Comparison of ENCODE assay signal across 1 cellular context in the genomic region with DNA sequence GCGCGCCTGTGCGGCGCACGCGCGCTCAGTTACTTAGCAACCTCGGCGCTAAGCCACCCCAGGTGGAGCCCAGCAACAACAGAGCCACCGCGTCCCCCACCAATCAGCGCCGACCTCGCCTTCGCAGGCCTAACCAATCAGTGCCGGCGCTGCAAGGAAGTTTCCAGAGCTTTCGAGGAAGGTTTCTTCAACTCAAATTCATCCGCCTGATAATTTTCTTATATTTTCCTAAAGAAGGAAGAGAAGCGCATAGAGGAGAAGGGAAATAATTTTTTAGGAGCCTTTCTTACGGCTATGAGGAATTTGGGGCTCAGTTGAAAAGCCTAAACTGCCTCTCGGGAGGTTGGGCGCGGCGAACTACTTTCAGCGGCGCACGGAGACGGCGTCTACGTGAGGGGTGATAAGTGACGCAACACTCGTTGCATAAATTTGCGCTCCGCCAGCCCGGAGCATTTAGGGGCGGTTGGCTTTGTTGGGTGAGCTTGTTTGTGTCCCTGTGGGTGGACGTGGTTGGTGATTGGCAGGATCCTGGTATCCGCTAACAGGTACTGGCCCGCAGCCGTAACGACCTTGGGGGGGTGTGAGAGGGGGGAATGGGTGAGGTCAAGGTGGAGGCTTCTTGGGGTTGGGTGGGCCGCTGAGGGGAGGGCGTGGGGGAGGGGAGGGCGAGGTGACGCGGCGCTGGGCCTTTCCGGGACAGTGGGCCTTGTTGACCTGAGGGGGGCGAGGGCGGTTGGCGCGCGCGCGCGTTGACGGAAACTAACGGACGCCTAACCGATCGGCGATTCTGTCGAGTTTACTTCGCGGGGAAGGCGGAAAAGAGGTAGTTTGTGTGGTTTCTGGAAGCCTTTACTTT.
TF ChIP-seq lines count a peak whose summit lies in the region.

A gene (plus strand): TSS at position 452 of the 856 bp plus-strand sequence. CDS start 817 bp downstream, outside the sequence.

TF ChIP-seq in HepG2, 621 proteins besides CTCF, POLR2A, EP300 and RAD21 (continued from another document and continues in another):
- TF ChIP-seq ZFP90 (CRISPR knock-in tag; IDR thresholded peaks at IDR 0.05; ENCODE audit: borderline replicate concordance) (no peak), ZNF501 (CRISPR knock-in tag; IDR thresholded peaks at IDR 0.05) (peak; percentile 95), IRF2 (CRISPR knock-in tag; IDR thresholded peaks at IDR 0.05) (peak; percentile 71; the same call in 1 of the 2 replicates), HNF4A (CRISPR knock-in tag; IDR thresholded peaks at IDR 0.05) (no peak), ZSCAN31 (CRISPR knock-in tag; IDR thresholded peaks at IDR 0.05; ENCODE audit: low read depth) (peak; percentile 67), AHR (CRISPR knock-in tag; IDR thresholded peaks at IDR 0.05) (no peak), BHLHE40 (IDR thresholded peaks at IDR 0.05; ENCODE audit: low read length) (0 out of 2 replicates have a peak, but pooled peaks have one; percentile 4), ZNF329 (CRISPR knock-in tag; IDR thresholded peaks at IDR 0.05; ENCODE audit: low read depth) (no peak), ZNF343 (CRISPR knock-in tag; IDR thresholded peaks at IDR 0.05) (peak; percentile 76; the same call in 1 of the 2 replicates), ZNF34 (CRISPR knock-in tag; IDR thresholded peaks at IDR 0.05; ENCODE audit: borderline replicate concordance) (0 out of 2 replicates have a peak, but pooled peaks have one; percentile 37), HMG20A (CRISPR knock-in tag; IDR thresholded peaks at IDR 0.05; ENCODE audit: borderline replicate concordance) (no peak), RBM39 (IDR thresholded peaks at IDR 0.05; ENCODE audit: low read depth, low read length, poor library complexity, severe bottlenecking) (peak; percentile 77), TCF7 (IDR thresholded peaks at IDR 0.05; ENCODE audit: low read depth) (peak; percentile 37; the same call in 1 of the 2 replicates), ZNF788 (CRISPR knock-in tag; IDR thresholded peaks at IDR 0.05; ENCODE audit: borderline replicate concordance) (peak; percentile 65), SMC3 (IDR thresholded peaks at IDR 0.05; ENCODE audit: low read length) (peak; percentile 28; the same call in 1 of the 2 replicates), WIZ (CRISPR knock-in tag; IDR thresholded peaks at IDR 0.05) (no peak), RARG (CRISPR knock-in tag; IDR thresholded peaks at IDR 0.05; ENCODE audit: low read depth) (no peak), FOXM1 (CRISPR knock-in tag; IDR thresholded peaks at IDR 0.05) (no peak), ZNF432 (CRISPR knock-in tag; IDR thresholded peaks at IDR 0.05; ENCODE audit: borderline replicate concordance) (no peak), SSRP1 (CRISPR knock-in tag; IDR thresholded peaks at IDR 0.05) (no peak), ZSCAN9 (CRISPR knock-in tag; IDR thresholded peaks at IDR 0.05; ENCODE audit: borderline replicate concordance) (peak; percentile 88), SCMH1 (CRISPR knock-in tag; IDR thresholded peaks at IDR 0.05; ENCODE audit: borderline replicate concordance) (no peak), HNRNPH1 (optimal IDR thresholded peaks at IDR 0.05; ENCODE audit: low read depth, low read length) (peak; percentile 99), ZNF567 (CRISPR knock-in tag; IDR thresholded peaks at IDR 0.05; ENCODE audit: borderline replicate concordance) (no peak), ZNF136 (CRISPR knock-in tag; IDR thresholded peaks at IDR 0.05; ENCODE audit: low read depth) (no peak), ZFX (CRISPR knock-in tag; IDR thresholded peaks at IDR 0.05; ENCODE audit: low read depth) (peak; percentile 89), ZNF781 (CRISPR knock-in tag; IDR thresholded peaks at IDR 0.05; ENCODE audit: borderline replicate concordance, not compliant biosample characterization) (no peak), ZNF431 (CRISPR knock-in tag; IDR thresholded peaks at IDR 0.05; ENCODE audit: borderline replicate concordance, low read depth) (no peak), RORA (CRISPR knock-in tag; IDR thresholded peaks at IDR 0.05) (no peak), ZNF773 (CRISPR knock-in tag; IDR thresholded peaks at IDR 0.05; ENCODE audit: borderline replicate concordance) (no peak), TCF12 (IDR thresholded peaks at IDR 0.05) (no peak), TCF12 (CRISPR knock-in tag; IDR thresholded peaks at IDR 0.05) (no peak), SRSF4 (IDR thresholded peaks at IDR 0.05; ENCODE audit: low read depth, low read length, poor library complexity, severe bottlenecking) (no peak)
- TF ChIP-seq, protein P1, sequence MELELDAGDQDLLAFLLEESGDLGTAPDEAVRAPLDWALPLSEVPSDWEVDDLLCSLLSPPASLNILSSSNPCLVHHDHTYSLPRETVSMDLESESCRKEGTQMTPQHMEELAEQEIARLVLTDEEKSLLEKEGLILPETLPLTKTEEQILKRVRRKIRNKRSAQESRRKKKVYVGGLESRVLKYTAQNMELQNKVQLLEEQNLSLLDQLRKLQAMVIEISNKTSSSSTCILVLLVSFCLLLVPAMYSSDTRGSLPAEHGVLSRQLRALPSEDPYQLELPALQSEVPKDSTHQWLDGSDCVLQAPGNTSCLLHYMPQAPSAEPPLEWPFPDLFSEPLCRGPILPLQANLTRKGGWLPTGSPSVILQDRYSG (CRISPR knock-in tag; IDR thresholded peaks at IDR 0.05) = no peak; the same call in 1 of the 2 replicates
- TF ChIP-seq, protein P2, sequence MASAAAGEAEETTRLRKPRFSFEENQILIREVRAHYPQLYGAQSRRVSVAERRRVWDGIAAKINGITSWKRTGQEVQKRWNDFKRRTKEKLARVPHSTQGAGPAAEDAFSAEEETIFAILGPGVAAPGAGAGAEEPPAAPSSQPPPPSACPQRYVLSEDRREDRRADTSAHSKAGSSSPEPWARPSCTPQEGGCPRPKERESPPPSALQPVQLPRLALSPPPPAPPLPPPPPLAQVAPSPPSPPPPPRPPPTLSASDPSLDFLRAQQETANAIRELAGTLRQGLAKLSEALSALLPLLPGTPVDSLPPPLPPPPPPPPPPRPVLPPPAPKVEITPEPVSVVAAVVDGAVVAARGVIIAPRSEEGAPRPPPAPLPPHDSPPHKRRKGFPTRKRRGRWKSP (CRISPR knock-in tag; IDR thresholded peaks at IDR 0.05) = peak; percentile 88; the same call in 1 of the 2 replicates
- TF ChIP-seq, protein P3, sequence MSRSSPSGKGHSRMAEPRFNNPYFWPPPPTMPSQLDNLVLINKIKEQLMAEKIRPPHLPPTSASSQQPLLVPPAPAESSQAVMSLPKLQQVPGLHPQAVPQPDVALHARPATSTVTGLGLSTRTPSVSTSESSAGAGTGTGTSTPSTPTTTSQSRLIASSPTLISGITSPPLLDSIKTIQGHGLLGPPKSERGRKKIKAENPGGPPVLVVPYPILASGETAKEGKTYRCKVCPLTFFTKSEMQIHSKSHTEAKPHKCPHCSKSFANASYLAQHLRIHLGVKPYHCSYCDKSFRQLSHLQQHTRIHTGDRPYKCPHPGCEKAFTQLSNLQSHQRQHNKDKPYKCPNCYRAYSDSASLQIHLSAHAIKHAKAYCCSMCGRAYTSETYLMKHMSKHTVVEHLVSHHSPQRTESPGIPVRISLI (CRISPR knock-in tag; IDR thresholded peaks at IDR 0.05; ENCODE audit: borderline replicate concordance) = no peak
- TF ChIP-seq, protein P4, sequence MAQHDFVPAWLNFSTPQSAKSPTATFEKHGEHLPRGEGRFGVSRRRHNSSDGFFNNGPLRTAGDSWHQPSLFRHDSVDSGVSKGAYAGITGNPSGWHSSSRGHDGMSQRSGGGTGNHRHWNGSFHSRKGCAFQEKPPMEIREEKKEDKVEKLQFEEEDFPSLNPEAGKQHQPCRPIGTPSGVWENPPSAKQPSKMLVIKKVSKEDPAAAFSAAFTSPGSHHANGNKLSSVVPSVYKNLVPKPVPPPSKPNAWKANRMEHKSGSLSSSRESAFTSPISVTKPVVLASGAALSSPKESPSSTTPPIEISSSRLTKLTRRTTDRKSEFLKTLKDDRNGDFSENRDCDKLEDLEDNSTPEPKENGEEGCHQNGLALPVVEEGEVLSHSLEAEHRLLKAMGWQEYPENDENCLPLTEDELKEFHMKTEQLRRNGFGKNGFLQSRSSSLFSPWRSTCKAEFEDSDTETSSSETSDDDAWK (CRISPR knock-in tag; IDR thresholded peaks at IDR 0.05) = no peak
- TF ChIP-seq, protein P5, sequence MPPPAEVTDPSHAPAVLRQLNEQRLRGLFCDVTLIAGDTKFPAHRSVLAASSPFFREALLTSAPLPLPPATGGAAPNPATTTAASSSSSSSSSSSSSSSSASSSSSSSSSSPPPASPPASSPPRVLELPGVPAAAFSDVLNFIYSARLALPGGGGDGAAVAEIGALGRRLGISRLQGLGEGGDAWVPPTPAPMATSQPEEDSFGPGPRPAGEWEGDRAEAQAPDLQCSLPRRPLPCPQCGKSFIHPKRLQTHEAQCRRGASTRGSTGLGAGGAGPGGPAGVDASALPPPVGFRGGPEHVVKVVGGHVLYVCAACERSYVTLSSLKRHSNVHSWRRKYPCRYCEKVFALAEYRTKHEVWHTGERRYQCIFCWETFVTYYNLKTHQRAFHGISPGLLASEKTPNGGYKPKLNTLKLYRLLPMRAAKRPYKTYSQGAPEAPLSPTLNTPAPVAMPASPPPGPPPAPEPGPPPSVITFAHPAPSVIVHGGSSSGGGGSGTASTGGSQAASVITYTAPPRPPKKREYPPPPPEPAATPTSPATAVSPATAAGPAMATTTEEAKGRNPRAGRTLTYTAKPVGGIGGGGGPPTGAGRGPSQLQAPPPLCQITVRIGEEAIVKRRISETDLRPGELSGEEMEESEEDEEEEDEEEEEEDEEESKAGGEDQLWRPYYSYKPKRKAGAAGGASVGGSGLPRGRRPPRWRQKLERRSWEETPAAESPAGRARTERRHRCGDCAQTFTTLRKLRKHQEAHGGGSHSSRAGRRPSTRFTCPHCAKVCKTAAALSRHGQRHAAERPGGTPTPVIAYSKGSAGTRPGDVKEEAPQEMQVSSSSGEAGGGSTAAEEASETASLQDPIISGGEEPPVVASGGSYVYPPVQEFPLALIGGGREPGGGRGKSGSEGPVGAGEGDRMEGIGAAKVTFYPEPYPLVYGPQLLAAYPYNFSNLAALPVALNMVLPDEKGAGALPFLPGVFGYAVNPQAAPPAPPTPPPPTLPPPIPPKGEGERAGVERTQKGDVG (CRISPR knock-in tag; IDR thresholded peaks at IDR 0.05; ENCODE audit: borderline replicate concordance) = no peak
- TF ChIP-seq, protein P6, sequence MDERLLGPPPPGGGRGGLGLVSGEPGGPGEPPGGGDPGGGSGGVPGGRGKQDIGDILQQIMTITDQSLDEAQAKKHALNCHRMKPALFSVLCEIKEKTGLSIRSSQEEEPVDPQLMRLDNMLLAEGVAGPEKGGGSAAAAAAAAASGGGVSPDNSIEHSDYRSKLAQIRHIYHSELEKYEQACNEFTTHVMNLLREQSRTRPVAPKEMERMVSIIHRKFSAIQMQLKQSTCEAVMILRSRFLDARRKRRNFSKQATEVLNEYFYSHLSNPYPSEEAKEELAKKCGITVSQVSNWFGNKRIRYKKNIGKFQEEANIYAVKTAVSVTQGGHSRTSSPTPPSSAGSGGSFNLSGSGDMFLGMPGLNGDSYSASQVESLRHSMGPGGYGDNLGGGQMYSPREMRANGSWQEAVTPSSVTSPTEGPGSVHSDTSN (CRISPR knock-in tag; IDR thresholded peaks at IDR 0.05) = peak; percentile 64
- TF ChIP-seq, protein P7, sequence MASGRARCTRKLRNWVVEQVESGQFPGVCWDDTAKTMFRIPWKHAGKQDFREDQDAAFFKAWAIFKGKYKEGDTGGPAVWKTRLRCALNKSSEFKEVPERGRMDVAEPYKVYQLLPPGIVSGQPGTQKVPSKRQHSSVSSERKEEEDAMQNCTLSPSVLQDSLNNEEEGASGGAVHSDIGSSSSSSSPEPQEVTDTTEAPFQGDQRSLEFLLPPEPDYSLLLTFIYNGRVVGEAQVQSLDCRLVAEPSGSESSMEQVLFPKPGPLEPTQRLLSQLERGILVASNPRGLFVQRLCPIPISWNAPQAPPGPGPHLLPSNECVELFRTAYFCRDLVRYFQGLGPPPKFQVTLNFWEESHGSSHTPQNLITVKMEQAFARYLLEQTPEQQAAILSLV (CRISPR knock-in tag; IDR thresholded peaks at IDR 0.05; ENCODE audit: borderline replicate concordance) = no peak; the same call in 1 of the 2 replicates
- TF ChIP-seq, protein P8, sequence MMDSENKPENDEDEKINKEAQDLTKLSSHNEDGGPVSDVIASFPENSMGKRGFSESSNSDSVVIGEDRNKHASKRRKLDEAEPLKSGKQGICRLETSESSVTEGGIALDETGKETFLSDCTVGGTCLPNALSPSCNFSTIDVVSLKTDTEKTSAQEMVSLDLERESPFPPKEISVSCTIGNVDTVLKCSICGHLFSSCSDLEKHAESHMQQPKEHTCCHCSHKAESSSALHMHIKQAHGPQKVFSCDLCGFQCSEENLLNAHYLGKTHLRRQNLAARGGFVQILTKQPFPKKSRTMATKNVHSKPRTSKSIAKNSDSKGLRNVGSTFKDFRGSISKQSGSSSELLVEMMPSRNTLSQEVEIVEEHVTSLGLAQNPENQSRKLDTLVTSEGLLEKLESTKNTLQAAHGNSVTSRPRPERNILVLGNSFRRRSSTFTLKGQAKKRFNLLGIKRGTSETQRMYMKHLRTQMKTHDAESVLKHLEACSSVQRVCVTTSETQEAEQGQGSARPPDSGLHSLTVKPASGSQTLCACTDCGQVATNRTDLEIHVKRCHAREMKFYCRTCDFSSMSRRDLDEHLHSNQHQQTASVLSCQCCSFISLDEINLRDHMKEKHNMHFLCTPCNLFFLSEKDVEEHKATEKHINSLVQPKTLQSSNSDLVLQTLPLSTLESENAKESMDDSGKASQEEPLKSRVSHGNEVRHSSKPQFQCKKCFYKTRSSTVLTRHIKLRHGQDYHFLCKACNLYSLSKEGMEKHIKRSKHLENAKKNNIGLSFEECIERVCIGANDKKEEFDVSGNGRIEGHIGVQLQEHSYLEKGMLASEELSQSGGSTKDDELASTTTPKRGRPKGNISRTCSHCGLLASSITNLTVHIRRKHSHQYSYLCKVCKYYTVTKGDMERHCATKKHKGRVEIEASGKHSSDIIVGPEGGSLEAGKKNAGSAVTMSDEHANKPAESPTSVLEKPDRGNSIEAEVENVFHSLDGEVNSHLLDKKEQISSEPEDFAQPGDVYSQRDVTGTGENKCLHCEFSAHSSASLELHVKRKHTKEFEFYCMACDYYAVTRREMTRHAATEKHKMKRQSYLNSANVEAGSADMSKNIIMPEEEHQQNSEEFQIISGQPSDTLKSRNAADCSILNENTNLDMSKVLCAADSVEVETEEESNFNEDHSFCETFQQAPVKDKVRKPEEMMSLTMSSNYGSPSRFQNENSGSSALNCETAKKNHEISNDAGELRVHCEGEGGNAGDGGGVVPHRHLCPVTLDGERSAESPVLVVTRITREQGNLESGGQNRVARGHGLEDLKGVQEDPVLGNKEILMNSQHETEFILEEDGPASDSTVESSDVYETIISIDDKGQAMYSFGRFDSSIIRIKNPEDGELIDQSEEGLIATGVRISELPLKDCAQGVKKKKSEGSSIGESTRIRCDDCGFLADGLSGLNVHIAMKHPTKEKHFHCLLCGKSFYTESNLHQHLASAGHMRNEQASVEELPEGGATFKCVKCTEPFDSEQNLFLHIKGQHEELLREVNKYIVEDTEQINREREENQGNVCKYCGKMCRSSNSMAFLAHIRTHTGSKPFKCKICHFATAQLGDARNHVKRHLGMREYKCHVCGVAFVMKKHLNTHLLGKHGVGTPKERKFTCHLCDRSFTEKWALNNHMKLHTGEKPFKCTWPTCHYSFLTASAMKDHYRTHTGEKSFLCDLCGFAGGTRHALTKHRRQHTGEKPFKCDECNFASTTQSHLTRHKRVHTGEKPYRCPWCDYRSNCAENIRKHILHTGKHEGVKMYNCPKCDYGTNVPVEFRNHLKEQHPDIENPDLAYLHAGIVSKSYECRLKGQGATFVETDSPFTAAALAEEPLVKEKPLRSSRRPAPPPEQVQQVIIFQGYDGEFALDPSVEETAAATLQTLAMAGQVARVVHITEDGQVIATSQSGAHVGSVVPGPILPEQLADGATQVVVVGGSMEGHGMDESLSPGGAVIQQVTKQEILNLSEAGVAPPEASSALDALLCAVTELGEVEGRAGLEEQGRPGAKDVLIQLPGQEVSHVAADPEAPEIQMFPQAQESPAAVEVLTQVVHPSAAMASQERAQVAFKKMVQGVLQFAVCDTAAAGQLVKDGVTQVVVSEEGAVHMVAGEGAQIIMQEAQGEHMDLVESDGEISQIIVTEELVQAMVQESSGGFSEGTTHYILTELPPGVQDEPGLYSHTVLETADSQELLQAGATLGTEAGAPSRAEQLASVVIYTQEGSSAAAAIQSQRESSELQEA (CRISPR knock-in tag; IDR thresholded peaks at IDR 0.05; ENCODE audit: not compliant biosample characterization) = no peak
